25 cellular contexts compared by ENCODE assay signal in the genomic region with DNA sequence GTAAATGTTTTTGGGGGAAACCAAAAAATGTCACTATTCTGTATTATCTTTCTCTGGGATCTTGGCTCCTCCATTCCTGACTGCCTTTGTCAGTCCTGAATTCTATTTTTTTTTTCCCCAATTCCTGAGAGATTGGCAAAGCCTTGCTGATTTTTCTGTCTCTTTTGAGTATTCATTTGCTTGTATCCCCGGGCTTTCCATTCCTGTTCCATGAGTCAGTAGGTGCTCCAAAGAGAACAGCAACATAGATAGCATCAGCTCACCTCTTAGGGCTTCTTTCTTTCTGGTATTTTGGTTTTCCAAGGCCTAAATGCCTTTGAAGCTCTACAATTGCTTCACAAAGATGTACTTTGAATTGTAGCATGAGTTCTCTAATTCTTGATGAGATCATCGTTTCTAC.
DNase-seq lines count a peak whose midpoint lies in the region; ATAC-seq, FAIRE-seq and TF ChIP-seq lines count a peak whose summit lies in the region.
"Had no signal": no experiment of that assay in that cellular context is flagged by ENCODE, and none has a peak within 500 bp of the region (broad histone marks: within the 10 kb centered on the region; RNA-seq: fewer than 3 reads in every experiment).

No MANE protein-coding gene starts in this region.

- no peak overlapping the region for H3K27ac ChIP-seq in SK-N-SH (ENCODE audit: low read depth in 2 of 2, low read length in 1 of 2)
- H3K27ac ChIP-seq in K562 (ENCODE audit: extremely low read depth, low read depth, low read length), result no peak overlapping the region
- peak overlapping the region; percentile 46 for H3K27ac ChIP-seq in smooth muscle cell (ENCODE audit: low read depth)
- H3K27ac ChIP-seq: 22Rv1 had no signal

- TF ChIP-seq POLR2A in K562 (conservative IDR thresholded peaks at IDR 0.05), result no peak

- H3K9me3 ChIP-seq in SK-N-SH (0 out of 2 replicates have a peak, but pooled peaks cover 3% of the 10 kb centered on the region), K562 (replicated peaks; ENCODE audit: control insufficient read depth, insufficient read depth, low read depth, low read length) (no peaks in the 10 kb centered on the region), smooth muscle cell (replicated peaks; ENCODE audit: low read depth) (no peaks in the 10 kb centered on the region)

- H3K36me3 ChIP-seq in SK-N-SH (replicated peaks in 1 of 2; ENCODE audit: control insufficient read depth in 1 of 2, insufficient read depth in 2 of 2, low read length in 1 of 2) (no peaks in the 10 kb centered on the region), K562 (ENCODE audit: control insufficient read depth, insufficient read depth, low read length) (no peaks in the 10 kb centered on the region), smooth muscle cell (ENCODE audit: low read depth) (no peaks in the 10 kb centered on the region)

- 4% methylated on average over 2 of the region's 2 CpGs for WGBS in SK-N-SH (ENCODE audit: low lambda C conversion rate)
- 3% methylated on average over 2 of the region's 2 CpGs for WGBS in K562 (ENCODE audit: insufficient coverage, low coverage, missing lambda C conversion rate)
- 42% methylated on average over 2 of the region's 2 CpGs for WGBS in smooth muscle cell (ENCODE audit: low lambda C conversion rate)

- H3K4me3 ChIP-seq in SK-N-SH (ENCODE audit: low read depth in 2 of 2, low read length in 1 of 2) (no peak overlapping the region), K562 (no peak overlapping the region), smooth muscle cell (no peak overlapping the region)

- H3K9me1 ChIP-seq in K562 (ENCODE audit: control insufficient read depth, insufficient read depth, low read length), result no peaks in the 10 kb centered on the region

- H2AFZ ChIP-seq in SK-N-SH (ENCODE audit: low read depth) (no peak overlapping the region), K562 (ENCODE audit: low read depth, low read length) (no peak overlapping the region), smooth muscle cell (ENCODE audit: low read depth) (no peak overlapping the region)

- H3F3A ChIP-seq in SK-N-SH (replicated peaks; ENCODE audit: insufficient read depth) (no peaks in the 10 kb centered on the region), smooth muscle cell (ENCODE audit: low read depth) (no peaks in the 10 kb centered on the region)

- no peak overlapping the region for H3K9ac ChIP-seq in SK-N-SH
- no peak overlapping the region for H3K9ac ChIP-seq in K562 (ENCODE audit: insufficient read depth in 1 of 2, low read depth in 2 of 2, low read length in 2 of 2)
- no peak overlapping the region for H3K9ac ChIP-seq in smooth muscle cell (ENCODE audit: low read depth)

- CTCF ChIA-PET in SK-N-SH (lab: Yijun Ruan, JAX), result no interaction called here
- CTCF ChIA-PET in K562 (lab: Yijun Ruan, JAX; ENCODE audit: low intra/inter-chr PET ratio), result no interaction called here

- intact Hi-C loops in K562 (cut with micrococcal nuclease), result no loop called here

- H3K9me2 ChIP-seq in SK-N-SH, result no peaks in the 10 kb centered on the region

- H3K27me3 ChIP-seq in SK-N-SH (ENCODE audit: insufficient read depth) (no peaks in the 10 kb centered on the region), K562 (ENCODE audit: control insufficient read depth in 2 of 2, insufficient read depth in 2 of 2, low read length in 2 of 2) (no peaks in the 10 kb centered on the region), smooth muscle cell (ENCODE audit: low read depth) (no peaks in the 10 kb centered on the region)

- H4K20me1 ChIP-seq in SK-N-SH (ENCODE audit: insufficient read depth) (no peaks in the 10 kb centered on the region), K562 (replicated peaks; ENCODE audit: control insufficient read depth, insufficient read depth, low read length) (no peaks in the 10 kb centered on the region), smooth muscle cell (ENCODE audit: low read depth) (no peaks in the 10 kb centered on the region)

- BruUV-seq in K562 (replicated peaks; lab: Mats Ljungman, UMichigan), result no TSS peak

- FAIRE-seq in K562 (lab: Jason Lieb, UNC), result no peak
- FAIRE-seq: G401.6, GM19239 had no signal

- ATAC-seq in SK-N-SH treated with all-trans-retinoic acid at 6 μM for 48 hours, result no peak
- no peak for ATAC-seq in K562
- no peak for ATAC-seq in GM19023 (IDR thresholded peaks at IDR 0.05; ENCODE audit: unreplicated experiment)

- TF ChIP-seq CTCF in SK-N-SH (IDR thresholded peaks at IDR 0.05) (no peak), K562 (IDR thresholded peaks at IDR 0.05 in 2 of 3, conservative IDR thresholded peaks at IDR 0.05 in 1 of 3; ENCODE audit: insufficient read depth in 2 of 3, low read depth in 1 of 3, low read length in 3 of 3) (no peak), smooth muscle cell (IDR thresholded peaks at IDR 0.05; ENCODE audit: borderline replicate concordance, insufficient read depth, poor library complexity, severe bottlenecking) (no peak)

- H3K4me1 ChIP-seq in SK-N-SH (ENCODE audit: control insufficient read depth in 1 of 2, insufficient read depth in 2 of 2, low read depth in 1 of 2, low read length in 1 of 2) (no peaks in the 10 kb centered on the region), K562 (replicated peaks in 1 of 2; ENCODE audit: control insufficient read depth in 2 of 2, insufficient read depth in 2 of 2, low read length in 2 of 2) (no peaks in the 10 kb centered on the region), smooth muscle cell (ENCODE audit: low read depth) (no peaks in the 10 kb centered on the region)

- no peak for TF ChIP-seq RAD21 in SK-N-SH (IDR thresholded peaks at IDR 0.05; ENCODE audit: low read length)
- TF ChIP-seq RAD21 in K562 (CRISPR knock-in tag; conservative IDR thresholded peaks at IDR 0.05 in 1 of 2, IDR thresholded peaks at IDR 0.05 in 1 of 2), result no peak

- no peaks in the 10 kb centered on the region for H3K79me2 ChIP-seq in SK-N-SH (ENCODE audit: insufficient read depth)
- no peaks in the 10 kb centered on the region for H3K79me2 ChIP-seq in K562 (ENCODE audit: control insufficient read depth, insufficient read depth, low read length)
- H3K79me2 ChIP-seq in smooth muscle cell (ENCODE audit: low read depth), result no peaks in the 10 kb centered on the region

- no peak overlapping the region for H3K4me2 ChIP-seq in SK-N-SH
- H3K4me2 ChIP-seq in K562 (ENCODE audit: insufficient read depth, low read length), result no peak overlapping the region
- no peak overlapping the region for H3K4me2 ChIP-seq in smooth muscle cell

- no peak for TF ChIP-seq EP300 in SK-N-SH (IDR thresholded peaks at IDR 0.05; ENCODE audit: borderline replicate concordance in 1 of 2, low read depth in 1 of 2, low read length in 1 of 2)
- no peak for TF ChIP-seq EP300 in K562 (IDR thresholded peaks at IDR 0.05; ENCODE audit: low read length)

- DNase-seq in SK-N-SH, result no peak
- DNase-seq in K562 (ENCODE audit: extremely low read depth in 1 of 4, low spot score in 3 of 4), result no peak
- DNase-seq in islet precursor cell, result peak; percentile 88
- no peak for DNase-seq in smooth muscle cell (lab: John Stamatoyannopoulos, UW; ENCODE audit: unreplicated experiment)
- no peak for DNase-seq in hypothalamus (lab: John Stamatoyannopoulos, UW)
- no peak for DNase-seq in cerebellar cortex (ENCODE audit: low spot score)
- DNase-seq: AML-193; C1 segment of cervical spinal cord; Calu3; CD8-positive, alpha-beta memory T cell; DMS153; H7; KG1; NCI-H1105; NCI-H146; NCI-H2029; NCI-H524 treated with DMSO at 0.1 percent for 48 hours; NCI-H82; OCI-M1; Right ventricle myocardium superior had no signal

- POLR2A ChIA-PET in SK-N-SH (lab: Yijun Ruan, JAX), result no interaction called here
- POLR2A ChIA-PET in K562 (lab: Yijun Ruan, JAX), result no interaction called here

- in situ Hi-C loops in K562 (cut with MboI), result no loop called here

TF ChIP-seq in SK-N-SH treated with all-trans-retinoic acid at 6 μM for 48 hours, 23 proteins besides CTCF, POLR2A, EP300 and RAD21 (continues in another document):
- TF ChIP-seq ZNF70 (CRISPR knock-in tag; IDR thresholded peaks at IDR 0.05) (no peak), BACH2 (CRISPR knock-in tag; IDR thresholded peaks at IDR 0.05; ENCODE audit: borderline replicate concordance) (no peak), ISL1 (CRISPR knock-in tag; IDR thresholded peaks at IDR 0.05) (peak; percentile 79), ZC3H10 (CRISPR knock-in tag; IDR thresholded peaks at IDR 0.05) (no peak), OSR1 (CRISPR knock-in tag; IDR thresholded peaks at IDR 0.05) (no peak), CSDC2 (CRISPR knock-in tag; IDR thresholded peaks at IDR 0.05) (no peak)

TF ChIP-seq in SK-N-SH, 30 proteins besides CTCF, POLR2A, EP300 and RAD21 (continues in another document):
- TF ChIP-seq YY1 (IDR thresholded peaks at IDR 0.05; ENCODE audit: low read depth) (no peak), MXI1 (IDR thresholded peaks at IDR 0.05; ENCODE audit: low read depth, low read length) (no peak), FOXJ3 (CRISPR knock-in tag; IDR thresholded peaks at IDR 0.05) (no peak), MEF2A (IDR thresholded peaks at IDR 0.05; ENCODE audit: borderline replicate concordance, low read depth) (no peak), TEAD4 (IDR thresholded peaks at IDR 0.05; ENCODE audit: borderline replicate concordance, insufficient read depth) (no peak), TCF12 (IDR thresholded peaks at IDR 0.05) (no peak), SIN3A (IDR thresholded peaks at IDR 0.05; ENCODE audit: borderline replicate concordance, low read depth, low read length) (no peak)

TF ChIP-seq in K562, 482 proteins besides CTCF, POLR2A, EP300 and RAD21:
- TF ChIP-seq CREM (IDR thresholded peaks at IDR 0.05; ENCODE audit: low read depth) (no peak), ARHGAP35 (IDR thresholded peaks at IDR 0.05; ENCODE audit: partially characterized antibody) (no peak), ZNF274 (IDR thresholded peaks at IDR 0.05; ENCODE audit: borderline replicate concordance, low read depth, low read length) (peak; percentile 60; the same call in 1 of the 2 replicates)
